Comparison of ENCODE assay signal across 25 cellular contexts in genomic region chr2:101893676-101894381, GRCh38.
A peak's percentile ranks its signal among the peaks of the same experiment; 100 is the strongest.
DNase-seq lines count a peak whose midpoint lies in the region; ATAC-seq, FAIRE-seq and TF ChIP-seq lines count a peak whose summit lies in the region.
"Had no signal": no experiment of that assay in that cellular context is flagged by ENCODE, and none has a peak within 500 bp of the region (broad histone marks: within the 10 kb centered on the region; RNA-seq: fewer than 3 reads in every experiment).

No MANE protein-coding gene starts in this region.

- H3K36me3 Mint-ChIP-seq in GM23338 (ENCODE audit: low read depth) (peaks cover 66% of the 10 kb centered on the region), astrocyte (ENCODE audit: low read depth, unreplicated experiment) (peaks cover 24% of the 10 kb centered on the region)

- 71 to 79% (median 78%) methylated on average over 9 of the region's 9 CpGs for WGBS in psoas muscle, 3 donors

- H3K27ac Mint-ChIP-seq in GM23338 (peak overlapping the region; percentile 75), astrocyte (ENCODE audit: unreplicated experiment) (no peak overlapping the region)
- H3K27ac Mint-ChIP-seq: activated CD4-positive, alpha-beta T cell treated with anti-CD3 and anti-CD28 coated beads, Interleukin-2, amount 10 ng/mL, durations not matched to agents 7 days and 5 days; activated naive CD8-positive, alpha-beta T cell treated with anti-CD3 and anti-CD28 coated beads, Interleukin-2, amount 10 ng/mL, durations not matched to agents 7 days and 5 days; B cell had no signal

- H4K20me1 ChIP-seq in GM23338 (replicated peaks; ENCODE audit: insufficient read depth) = no peaks in the 10 kb centered on the region
- H4K20me1 ChIP-seq in astrocyte (ENCODE audit: insufficient read depth, low read length) = peaks cover 46% of the 10 kb centered on the region
- no peaks in the 10 kb centered on the region for H4K20me1 ChIP-seq in osteoblast (ENCODE audit: insufficient read depth, low read length)

- H3F3A ChIP-seq in GM23338 (replicated peaks; ENCODE audit: low read depth) = 0 out of 2 replicates have a peak, but pooled peaks cover 10% of the 10 kb centered on the region

- H3K4me3 Mint-ChIP-seq in GM23338 (peak overlapping the region; percentile 25; the same call in 1 of the 3 replicates), astrocyte (ENCODE audit: unreplicated experiment) (no peak overlapping the region)
- H3K4me3 Mint-ChIP-seq: activated CD4-positive, alpha-beta T cell treated with anti-CD3 and anti-CD28 coated beads, Interleukin-2, amount 10 ng/mL, durations not matched to agents 7 days and 5 days; activated naive CD8-positive, alpha-beta T cell treated with anti-CD3 and anti-CD28 coated beads, Interleukin-2, amount 10 ng/mL, durations not matched to agents 7 days and 5 days; B cell had no signal

- peak overlapping the region; percentile 20; the same call in 1 of the 2 replicates for H3K4me3 ChIP-seq in GM23338
- H3K4me3 ChIP-seq in astrocyte (ENCODE audit: insufficient read depth, low read depth, low read length) = no peak overlapping the region
- H3K4me3 ChIP-seq in osteoblast (ENCODE audit: insufficient read depth, low read length) = no peak overlapping the region
- no peak overlapping the region for H3K4me3 ChIP-seq in psoas muscle
- no peak overlapping the region for H3K4me3 ChIP-seq in HAP-1
- H3K4me3 ChIP-seq: esophagus squamous epithelium, heart right ventricle, pancreas, thoracic aorta had no signal

- H3K4me1 ChIP-seq in GM23338 (ENCODE audit: insufficient read depth) = peaks cover 29% of the 10 kb centered on the region
- H3K4me1 ChIP-seq in astrocyte (ENCODE audit: insufficient read depth, low read length) = no peaks in the 10 kb centered on the region
- peaks cover 12% of the 10 kb centered on the region for H3K4me1 ChIP-seq in osteoblast (ENCODE audit: insufficient read depth, low read length)
- H3K4me1 ChIP-seq in psoas muscle = no peaks in the 10 kb centered on the region
- H3K4me1 ChIP-seq in HAP-1 = no peaks in the 10 kb centered on the region
- H3K4me1 ChIP-seq: esophagus squamous epithelium, pancreas had no signal

- H3K27me3 ChIP-seq in GM23338 (ENCODE audit: insufficient read depth) (no peaks in the 10 kb centered on the region), astrocyte (ENCODE audit: insufficient read depth, low read length) (no peaks in the 10 kb centered on the region), osteoblast (ENCODE audit: insufficient read depth, low read length) (no peaks in the 10 kb centered on the region), psoas muscle (ENCODE audit: insufficient read depth in 3 of 3, low read length in 2 of 3) (no peaks in the 10 kb centered on the region), HAP-1 (ENCODE audit: low read depth) (no peaks in the 10 kb centered on the region)
- H3K27me3 ChIP-seq: esophagus squamous epithelium, heart right ventricle, pancreas had no signal

- intact Hi-C loops in psoas muscle (cut with DNase I) = loop anchor here in 1 of 2 donors (10.0 kb wide), 1 partner anchor 351 kb away; no protein-coding TSS in a partner anchor

- H3K9ac ChIP-seq in astrocyte (ENCODE audit: low read length) = no peak overlapping the region

- TF ChIP-seq CTCF in GM23338 (conservative IDR thresholded peaks at IDR 0.05; ENCODE audit: low read depth in 2 of 2) = no peak
- TF ChIP-seq CTCF in astrocyte (IDR thresholded peaks at IDR 0.05; ENCODE audit: insufficient read depth, low read depth, low read length) = no peak
- no peak for TF ChIP-seq CTCF in osteoblast (IDR thresholded peaks at IDR 0.05; ENCODE audit: extremely low read depth, low read depth, low read length)
- no peak for TF ChIP-seq CTCF in psoas muscle (IDR thresholded peaks at IDR 0.05)

- ATAC-seq in GM23338 (peak; percentile 94), psoas muscle (no peak), GM21367 (IDR thresholded peaks at IDR 0.05; ENCODE audit: unreplicated experiment) (no peak)
- ATAC-seq: heart right ventricle, left cardiac atrium, pancreas had no signal

- FAIRE-seq in astrocyte (lab: Jason Lieb, UNC) = peak; percentile 13
- FAIRE-seq: GM12892, pancreas, small intestine, TTC549 had no signal

- H3K4me2 ChIP-seq in GM23338 = peak overlapping the region; percentile 58
- no peak overlapping the region for H3K4me2 ChIP-seq in astrocyte (ENCODE audit: low read length)
- H3K4me2 ChIP-seq in osteoblast (ENCODE audit: insufficient read depth, low read length) = no peak overlapping the region

- H3K9me3 ChIP-seq in astrocyte (ENCODE audit: insufficient read depth, low read depth, low read length) (no peaks in the 10 kb centered on the region), osteoblast (ENCODE audit: low read depth, low read length) (no peaks in the 10 kb centered on the region), psoas muscle (no peaks in the 10 kb centered on the region), HAP-1 (no peaks in the 10 kb centered on the region)
- H3K9me3 ChIP-seq: esophagus squamous epithelium, heart right ventricle, pancreas, thoracic aorta had no signal

- peaks cover 4% of the 10 kb centered on the region for H3K27me3 Mint-ChIP-seq in GM23338 (ENCODE audit: insufficient read depth, low read depth, poor library complexity)
- H3K27me3 Mint-ChIP-seq in astrocyte (ENCODE audit: low read depth, unreplicated experiment) = no peaks in the 10 kb centered on the region
- H3K27me3 Mint-ChIP-seq: activated CD4-positive, alpha-beta T cell treated with anti-CD3 and anti-CD28 coated beads, Interleukin-2, amount 10 ng/mL, durations not matched to agents 7 days and 5 days; activated naive CD8-positive, alpha-beta T cell treated with anti-CD3 and anti-CD28 coated beads, Interleukin-2, amount 10 ng/mL, durations not matched to agents 7 days and 5 days; B cell had no signal

- H3K36me3 ChIP-seq in GM23338 (ENCODE audit: insufficient read depth) (peaks cover 2% of the 10 kb centered on the region; the same call in 1 of the 2 replicates), astrocyte (ENCODE audit: insufficient read depth, low read length) (peaks cover 46% of the 10 kb centered on the region), osteoblast (ENCODE audit: insufficient read depth, low read length) (peaks cover 78% of the 10 kb centered on the region), psoas muscle (ENCODE audit: insufficient read depth in 1 of 2, low read depth in 1 of 2) (peaks cover 19 to 57% of the 10 kb centered on the region in 2 donors), HAP-1 (replicated peaks) (peaks cover 4% of the 10 kb centered on the region)

- H3K9me3 Mint-ChIP-seq in GM23338 = no peaks in the 10 kb centered on the region
- no peaks in the 10 kb centered on the region for H3K9me3 Mint-ChIP-seq in astrocyte (ENCODE audit: unreplicated experiment)
- H3K9me3 Mint-ChIP-seq: activated CD4-positive, alpha-beta T cell treated with anti-CD3 and anti-CD28 coated beads, Interleukin-2, amount 10 ng/mL, durations not matched to agents 7 days and 5 days; activated naive CD8-positive, alpha-beta T cell treated with anti-CD3 and anti-CD28 coated beads, Interleukin-2, amount 10 ng/mL, durations not matched to agents 7 days and 5 days had no signal

- H3K27ac ChIP-seq in GM23338 (ENCODE audit: low read depth) = peak overlapping the region; percentile 86
- H3K27ac ChIP-seq in astrocyte (ENCODE audit: low read depth, low read length) = no peak overlapping the region
- peak overlapping the region; percentile 8 for H3K27ac ChIP-seq in osteoblast (ENCODE audit: low read depth, low read length)
- H3K27ac ChIP-seq in psoas muscle = no peak overlapping the region
- H3K27ac ChIP-seq: esophagus squamous epithelium, heart right ventricle, pancreas, RWPE1, thoracic aorta had no signal

- no peak overlapping the region for H2AFZ ChIP-seq in GM23338
- no peak overlapping the region for H2AFZ ChIP-seq in astrocyte (ENCODE audit: low read depth, low read length)
- no peak overlapping the region for H2AFZ ChIP-seq in osteoblast (ENCODE audit: low read length)

- peaks cover 12% of the 10 kb centered on the region for H3K9me2 ChIP-seq in GM23338 (ENCODE audit: insufficient read depth)

- no peaks in the 10 kb centered on the region for H3K79me2 ChIP-seq in GM23338 (replicated peaks; ENCODE audit: insufficient read depth)
- H3K79me2 ChIP-seq in astrocyte (ENCODE audit: insufficient read depth, low read length) = no peaks in the 10 kb centered on the region
- H3K79me2 ChIP-seq in osteoblast (ENCODE audit: insufficient read depth, low read length) = peaks cover 16% of the 10 kb centered on the region

- DNase-seq in GM23338 (ENCODE audit: low spot score) (peak; percentile 79), astrocyte (ENCODE audit: low read depth) (no peak), iPS DF 4.7 (ENCODE audit: extremely low read depth, low spot score) (peak; percentile 89), osteoblast (ENCODE audit: insufficient read length, low spot score, missing footprints) (no peak), psoas muscle (no peak), HAP-1 (ENCODE audit: low spot score in 2 of 2) (no peak)
- no peak for DNase-seq in activated CD4-positive, alpha-beta T cell treated with anti-CD3 and anti-CD28 coated beads, Interleukin-2, amount 50 U/mL, for 4 hours
- DNase-seq: activated CD4-positive, alpha-beta T cell treated with anti-CD3 and anti-CD28 coated beads, Interleukin-2, amount 10 ng/mL, durations not matched to agents 7 days and 5 days; activated naive CD8-positive, alpha-beta T cell treated with anti-CD3 and anti-CD28 coated beads, Interleukin-2, amount 10 ng/mL, durations not matched to agents 7 days and 5 days; activated T-cell treated with anti-CD3 and anti-CD28 coated beads, Interleukin-2, amount 50 U/mL, for 1 hour; esophagus squamous epithelium; GOT3; heart right ventricle; Karpas-422; left cardiac atrium; NCI-H1105 treated with DMSO at 0.1 percent for 48 hours; NCI-H2227 treated with DMSO at 0.1 percent for 48 hours; pancreas; small intestine had no signal

- H3K4me1 Mint-ChIP-seq in GM23338 = peaks cover 45% of the 10 kb centered on the region
- H3K4me1 Mint-ChIP-seq in astrocyte (ENCODE audit: low read depth, unreplicated experiment) = no peaks in the 10 kb centered on the region
- H3K4me1 Mint-ChIP-seq: activated CD4-positive, alpha-beta T cell treated with anti-CD3 and anti-CD28 coated beads, Interleukin-2, amount 10 ng/mL, durations not matched to agents 7 days and 5 days; activated naive CD8-positive, alpha-beta T cell treated with anti-CD3 and anti-CD28 coated beads, Interleukin-2, amount 10 ng/mL, durations not matched to agents 7 days and 5 days had no signal

- in situ Hi-C loops in HAP-1 (cut with MboI; ENCODE audit: low sequenced_read_pairs) = no loop called here

TF ChIP-seq in GM23338, 12 proteins besides CTCF, POLR2A, EP300 and RAD21 (continues in another document):
- TF ChIP-seq NANOG (IDR thresholded peaks at IDR 0.05; ENCODE audit: borderline replicate concordance) (peak; percentile 54; the same call in 1 of the 2 replicates), STAT1 (IDR thresholded peaks at IDR 0.05; ENCODE audit: unreplicated experiment) (no peak)

Comparison
In these comparisons a context has a peak if more than half of its experiments do, and no peak if none do; other contexts are left out.
1. DNase-seq: peak in GM23338 (single experiment) and iPS DF 4.7 (single experiment); none in astrocyte (single experiment), osteoblast (single experiment), psoas muscle (0 of 2), HAP-1 (0 of 2) and activated CD4-positive, alpha-beta T cell treated with anti-CD3 and anti-CD28 coated beads, Interleukin-2, amount 50 U/mL, for 4 hours (0 of 2).
2. H3K27ac ChIP-seq: peak in GM23338 (single experiment) and osteoblast (single experiment); none in astrocyte (single experiment) and psoas muscle (single experiment).